Comparison of ENCODE assay signal across 1 cellular context in genomic region chr5:146340260-146341081, GRCh38.
TF ChIP-seq lines count a peak whose summit lies in the region.

No MANE protein-coding gene starts in this region.

TF ChIP-seq in HepG2, 621 proteins besides CTCF, POLR2A, EP300 and RAD21 (continued from another document and continues in another):
- peak; percentile 82; the same call in 1 of the 2 replicates for TF ChIP-seq ZBTB44 (CRISPR knock-in tag; IDR thresholded peaks at IDR 0.05)
- TF ChIP-seq ZNF781 (CRISPR knock-in tag; IDR thresholded peaks at IDR 0.05; ENCODE audit: borderline replicate concordance, not compliant biosample characterization): peak; percentile 59
- no peak for TF ChIP-seq HOXD1 (CRISPR knock-in tag; IDR thresholded peaks at IDR 0.05)
- TF ChIP-seq FOSL2 (CRISPR knock-in tag; IDR thresholded peaks at IDR 0.05): 0 out of 2 replicates have a peak, but pooled peaks have one; percentile 23
- no peak for TF ChIP-seq YEATS4 (CRISPR knock-in tag; IDR thresholded peaks at IDR 0.05; ENCODE audit: borderline replicate concordance)
- TF ChIP-seq ZNF580 (CRISPR knock-in tag; IDR thresholded peaks at IDR 0.05; ENCODE audit: borderline replicate concordance, low read depth): peak; percentile 46; the same call in 1 of the 2 replicates
- TF ChIP-seq ZNF142 (CRISPR knock-in tag; IDR thresholded peaks at IDR 0.05): 0 out of 2 replicates have a peak, but pooled peaks have one; percentile 28
- TF ChIP-seq ZNF343 (CRISPR knock-in tag; IDR thresholded peaks at IDR 0.05): no peak
- TF ChIP-seq SATB2 (CRISPR knock-in tag; IDR thresholded peaks at IDR 0.05): 0 out of 2 replicates have a peak, but pooled peaks have one; percentile 58
- no peak; the same call in 1 of the 2 replicates for TF ChIP-seq ZNF558 (CRISPR knock-in tag; IDR thresholded peaks at IDR 0.05; ENCODE audit: borderline replicate concordance)
- peak; percentile 38; the same call in 1 of the 2 replicates for TF ChIP-seq ZBTB26 (CRISPR knock-in tag; IDR thresholded peaks at IDR 0.05; ENCODE audit: borderline replicate concordance)
- TF ChIP-seq ZNF749 (CRISPR knock-in tag; IDR thresholded peaks at IDR 0.05; ENCODE audit: borderline replicate concordance): peak; percentile 59; the same call in 1 of the 2 replicates
- peak; percentile 40; the same call in 1 of the 2 replicates for TF ChIP-seq IKZF5 (CRISPR knock-in tag; IDR thresholded peaks at IDR 0.05)
- TF ChIP-seq ZNF800 (CRISPR knock-in tag; IDR thresholded peaks at IDR 0.05): 0 out of 2 replicates have a peak, but pooled peaks have one; percentile 26
- peak; percentile 48; the same call in 1 of the 2 replicates for TF ChIP-seq ATF2 (CRISPR knock-in tag; IDR thresholded peaks at IDR 0.05)
- TF ChIP-seq KLF6 (CRISPR knock-in tag; IDR thresholded peaks at IDR 0.05): peak; percentile 86
- peak; percentile 56 for TF ChIP-seq RXRB (CRISPR knock-in tag; IDR thresholded peaks at IDR 0.05; ENCODE audit: borderline replicate concordance)
- no peak for TF ChIP-seq ZNF503 (CRISPR knock-in tag; IDR thresholded peaks at IDR 0.05)
- TF ChIP-seq ZNF350 (CRISPR knock-in tag; IDR thresholded peaks at IDR 0.05; ENCODE audit: borderline replicate concordance, low read depth): no peak
- no peak for TF ChIP-seq NFRKB (IDR thresholded peaks at IDR 0.05)
- TF ChIP-seq POGK (CRISPR knock-in tag; conservative IDR thresholded peaks at IDR 0.05): peak; percentile 66; the same call in 1 of the 2 replicates
- peak; percentile 43; the same call in 1 of the 2 replicates for TF ChIP-seq HDAC2 (CRISPR knock-in tag; IDR thresholded peaks at IDR 0.05)
- 0 out of 2 replicates have a peak, but pooled peaks have one; percentile 48 for TF ChIP-seq AHR (CRISPR knock-in tag; IDR thresholded peaks at IDR 0.05)
- TF ChIP-seq ZC3H13 (CRISPR knock-in tag; IDR thresholded peaks at IDR 0.05): 0 out of 2 replicates have a peak, but pooled peaks have one; percentile 56
- peak; percentile 37; the same call in 1 of the 2 replicates for TF ChIP-seq TEF (CRISPR knock-in tag; IDR thresholded peaks at IDR 0.05)
- peak; percentile 49; the same call in 1 of the 2 replicates for TF ChIP-seq ZNF605 (CRISPR knock-in tag; IDR thresholded peaks at IDR 0.05)
- TF ChIP-seq XRCC5 (optimal IDR thresholded peaks at IDR 0.05; ENCODE audit: low read length): peak; percentile 58
- peak; percentile 88 for TF ChIP-seq BORCS8-MEF2B (CRISPR knock-in tag; IDR thresholded peaks at IDR 0.05)
- peak; percentile 76; the same call in 1 of the 2 replicates for TF ChIP-seq ZSCAN12 (CRISPR knock-in tag; IDR thresholded peaks at IDR 0.05)
- TF ChIP-seq PRDM10 (CRISPR knock-in tag; IDR thresholded peaks at IDR 0.05; ENCODE audit: low read depth): no peak
- TF ChIP-seq YY1 (IDR thresholded peaks at IDR 0.05; ENCODE audit: insufficient read depth, insufficient replicate concordance, low read depth, low read length): no peak
